ENCODE assay signal across 8 cellular contexts in genomic region chr14:23929822-23930294, GRCh38. TPM values are rescaled to one million over a fixed set of nuclear protein-coding genes. Genes with fewer than 3 reads are reported as not detected.
DNase-seq lines count a peak whose midpoint lies in the region; ATAC-seq and TF ChIP-seq lines count a peak whose summit lies in the region.

No MANE protein-coding gene starts in this region.

- H3K36me3 Mint-ChIP-seq in activated CD8-positive, alpha-beta memory T cell treated with anti-CD3 and anti-CD28 coated beads, Interleukin-2, amount 10 ng/mL, durations not matched to agents 7 days and 5 days = no peaks in the 10 kb centered on the region
- H3K36me3 Mint-ChIP-seq in endothelial cell (ENCODE audit: low read depth, unreplicated experiment) = no peaks in the 10 kb centered on the region

- peaks cover 6% of the 10 kb centered on the region for H3K27me3 Mint-ChIP-seq in activated CD8-positive, alpha-beta memory T cell treated with anti-CD3 and anti-CD28 coated beads, Interleukin-2, amount 10 ng/mL, durations not matched to agents 7 days and 5 days
- H3K27me3 Mint-ChIP-seq in endothelial cell (ENCODE audit: unreplicated experiment) = peaks cover 2% of the 10 kb centered on the region

- H3K4me3 Mint-ChIP-seq in activated CD8-positive, alpha-beta memory T cell treated with anti-CD3 and anti-CD28 coated beads, Interleukin-2, amount 10 ng/mL, durations not matched to agents 7 days and 5 days = no peak overlapping the region
- H3K4me3 Mint-ChIP-seq in endothelial cell (ENCODE audit: unreplicated experiment) = no peak overlapping the region

- peak; percentile 99 for TF ChIP-seq CTCF in endothelial cell (IDR thresholded peaks at IDR 0.05; ENCODE audit: unreplicated experiment)

- H3K27ac Mint-ChIP-seq in activated CD8-positive, alpha-beta memory T cell treated with anti-CD3 and anti-CD28 coated beads, Interleukin-2, amount 10 ng/mL, durations not matched to agents 7 days and 5 days = no peak overlapping the region
- H3K27ac Mint-ChIP-seq in endothelial cell (ENCODE audit: unreplicated experiment) = no peak overlapping the region

- CTCF ChIA-PET in activated CD8-positive, alpha-beta memory T cell treated with anti-CD3 and anti-CD28 coated beads, Interleukin-2, amount 10 ng/mL, durations not matched to agents 7 days and 5 days (lab: Charles Lee) = interaction anchor here (0.9 to 3.6 kb wide), 10 partner anchors 21 to 341 kb away, joined by 3 to 29 read pairs (median 4); no protein-coding TSS in a partner anchor

- ATAC-seq in HG02642 (IDR thresholded peaks at IDR 0.05; ENCODE audit: poor library complexity, unreplicated experiment) (peak; percentile 71), HG03571 (IDR thresholded peaks at IDR 0.05; ENCODE audit: unreplicated experiment) (no peak)
- peak; percentile 85 for ATAC-seq in activated CD8-positive, alpha-beta memory T cell treated with anti-CD3 and anti-CD28 coated beads, Interleukin-2, amount 10 ng/mL, durations not matched to agents 7 days and 5 days

- H3K9me3 Mint-ChIP-seq in activated CD8-positive, alpha-beta memory T cell treated with anti-CD3 and anti-CD28 coated beads, Interleukin-2, amount 10 ng/mL, durations not matched to agents 7 days and 5 days (ENCODE audit: low read depth) = no peaks in the 10 kb centered on the region
- no peaks in the 10 kb centered on the region for H3K9me3 Mint-ChIP-seq in endothelial cell (ENCODE audit: unreplicated experiment)

- H3K4me1 Mint-ChIP-seq in activated CD8-positive, alpha-beta memory T cell treated with anti-CD3 and anti-CD28 coated beads, Interleukin-2, amount 10 ng/mL, durations not matched to agents 7 days and 5 days = no peaks in the 10 kb centered on the region
- no peaks in the 10 kb centered on the region for H3K4me1 Mint-ChIP-seq in endothelial cell (ENCODE audit: unreplicated experiment)

- DNase-seq in DMS153 treated with DMSO at 0.1 percent for 48 hours (lab: John Stamatoyannopoulos, UW; ENCODE audit: unreplicated experiment) = peak; percentile 24
- peak; percentile 34 for DNase-seq in NCI-H510A treated with DMSO at 0.1 percent for 48 hours (lab: John Stamatoyannopoulos, UW)
- peak; percentile 88 for DNase-seq in activated CD8-positive, alpha-beta memory T cell treated with anti-CD3 and anti-CD28 coated beads, Interleukin-2, amount 10 ng/mL, durations not matched to agents 7 days and 5 days
- peak; percentile 88 for DNase-seq in endothelial cell (ENCODE audit: low spot score)
- peak; percentile 65 for DNase-seq in middle frontal gyrus (ENCODE audit: extremely low spot score, low spot score)
- peak; percentile 77 for DNase-seq in stimulated activated CD8-positive, alpha-beta memory T cell treated with anti-CD3 and anti-CD28 coated beads, Interleukin-4, amount 100 ng/mL, for 24 hours (ENCODE audit: low read depth)

RNA-seq across cellular contexts. Expression of gene DHRS4, which starts 23.7 kb away (rescaled TPM):
- total RNA-seq in activated CD8-positive, alpha-beta memory T cell treated with anti-CD3 and anti-CD28 coated beads, Interleukin-2, amount 10 ng/mL, durations not matched to agents 7 days and 5 days = 10 to 100 TPM; 15.5 to 20.7 TPM
- total RNA-seq in endothelial cell (ENCODE audit: unreplicated experiment) = 18.9 TPM

RNA-seq across cellular contexts. Expression of gene DHRS4L2, which starts 58.9 kb away (rescaled TPM):
- 10 to 100 TPM; 16.0 to 19.4 TPM for total RNA-seq in activated CD8-positive, alpha-beta memory T cell treated with anti-CD3 and anti-CD28 coated beads, Interleukin-2, amount 10 ng/mL, durations not matched to agents 7 days and 5 days
- total RNA-seq in endothelial cell (ENCODE audit: unreplicated experiment) = 19.2 TPM

Comparison
In these comparisons a context has a peak if more than half of its experiments do, and no peak if none do; other contexts are left out.
1. DNase-seq: peak in every context shown above with its lines; median percentile 88 in activated CD8-positive, alpha-beta memory T cell treated with anti-CD3 and anti-CD28 coated beads, Interleukin-2, amount 10 ng/mL, durations not matched to agents 7 days and 5 days; 88 in endothelial cell; 77 in stimulated activated CD8-positive, alpha-beta memory T cell treated with anti-CD3 and anti-CD28 coated beads, Interleukin-4, amount 100 ng/mL, for 24 hours; 65 in middle frontal gyrus; 34 in NCI-H510A treated with DMSO at 0.1 percent for 48 hours; 24 in DMS153 treated with DMSO at 0.1 percent for 48 hours.